ENCODE assay signal across 21 cellular contexts in the genomic region with DNA sequence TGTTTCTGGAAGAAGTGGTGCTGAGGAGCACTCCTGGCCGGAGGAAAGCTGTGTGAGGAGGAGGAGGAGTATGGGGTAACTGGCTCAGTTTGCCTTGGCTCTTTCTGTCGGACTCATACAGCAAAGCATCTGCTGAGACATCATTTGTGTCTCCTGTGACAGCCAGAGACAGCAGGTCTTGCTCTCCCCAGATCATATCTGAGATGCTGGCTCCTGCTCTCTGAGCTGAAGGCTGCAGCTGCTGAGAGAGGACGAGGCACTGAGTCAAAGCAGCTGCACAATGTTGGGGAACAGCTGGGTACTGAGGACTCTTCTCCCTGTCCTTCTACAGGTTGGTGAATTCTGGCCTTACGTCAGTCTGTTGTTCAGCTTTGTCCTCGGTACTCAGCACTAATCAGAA. TPM values are rescaled to one million over a fixed set of nuclear protein-coding genes. Genes with fewer than 3 reads are reported as not detected.
"Had no signal": no experiment of that assay in that cellular context is flagged by ENCODE, and none has a peak within 500 bp of the region (broad histone marks: within the 10 kb centered on the region; RNA-seq: fewer than 3 reads in every experiment).

No MANE protein-coding gene starts in this region.

- H3K27ac ChIP-seq: ascending aorta, body of pancreas, SK-N-MC, VCaP had no signal

- H3K9me3 ChIP-seq: ascending aorta, body of pancreas had no signal

- H3K27me3 ChIP-seq: ascending aorta, body of pancreas had no signal

- H3K27me3 Mint-ChIP-seq: activated CD8-positive, alpha-beta T cell treated with anti-CD3 and anti-CD28 coated beads for 36 hours; activated naive CD4-positive, alpha-beta T cell treated with anti-CD3 and anti-CD28 coated beads, Interleukin-2, amount 50 U/mL, for 24 hours; T-cell had no signal

- H3K4me3 Mint-ChIP-seq: activated CD8-positive, alpha-beta T cell treated with anti-CD3 and anti-CD28 coated beads for 36 hours; activated naive CD4-positive, alpha-beta T cell treated with anti-CD3 and anti-CD28 coated beads, Interleukin-2, amount 50 U/mL, for 24 hours; T-cell had no signal

- H3K4me3 ChIP-seq: ascending aorta, body of pancreas, SK-N-MC had no signal

- DNase-seq: activated CD4-positive, CD25-positive, alpha-beta regulatory T cell; activated CD8-positive, alpha-beta memory T cell treated with anti-CD3 and anti-CD28 coated beads, Interleukin-2, amount 50 U/mL, for 4 hours; activated CD8-positive, alpha-beta T cell treated with anti-CD3 and anti-CD28 coated beads for 36 hours; activated effector memory CD4-positive, alpha-beta T cell treated with Interleukin-2 at 50 U/mL for 16 hours; activated naive CD4-positive, alpha-beta T cell; amniotic stem cell; body of pancreas; NCI-H1105 treated with DMSO at 0.1 percent for 48 hours; NCI-H1436 treated with DMSO at 0.1 percent for 48 hours; NCI-H187; NCI-H2081; NCI-H510A treated with DMSO at 0.1 percent for 48 hours; PC-3; SHP77 treated with DMSO at 0.1 percent for 48 hours; T-cell; T-helper 2 cell had no signal

- H3K4me1 Mint-ChIP-seq: activated naive CD4-positive, alpha-beta T cell treated with anti-CD3 and anti-CD28 coated beads, Interleukin-2, amount 50 U/mL, for 24 hours had no signal

- H3K9me3 Mint-ChIP-seq: activated CD8-positive, alpha-beta T cell treated with anti-CD3 and anti-CD28 coated beads for 36 hours; activated naive CD4-positive, alpha-beta T cell treated with anti-CD3 and anti-CD28 coated beads, Interleukin-2, amount 50 U/mL, for 24 hours; T-cell had no signal

- H3K36me3 ChIP-seq: ascending aorta had no signal

- H3K27ac Mint-ChIP-seq: activated CD8-positive, alpha-beta T cell treated with anti-CD3 and anti-CD28 coated beads for 36 hours; activated naive CD4-positive, alpha-beta T cell treated with anti-CD3 and anti-CD28 coated beads, Interleukin-2, amount 50 U/mL, for 24 hours; T-cell had no signal

- H3K4me1 ChIP-seq: ascending aorta had no signal

- ATAC-seq: activated CD8-positive, alpha-beta T cell treated with anti-CD3 and anti-CD28 coated beads for 36 hours; body of pancreas; PC-3; T-cell had no signal

RNA-seq across cellular contexts. Expression of a gene that starts 14.3 kb away (rescaled TPM):
- total RNA-seq: activated CD8-positive, alpha-beta T cell treated with anti-CD3 and anti-CD28 coated beads for 36 hours; ascending aorta; body of pancreas; bronchial epithelial cell; PC-3; T-cell had no signal
